Comparison of ENCODE assay signal across 10 cellular contexts in genomic region chr6:125918230-125918629, GRCh38. TPM values are rescaled to one million over a fixed set of nuclear protein-coding genes. Genes with fewer than 3 reads are reported as not detected.
A peak's percentile ranks its signal among the peaks of the same experiment; 100 is the strongest.
DNase-seq lines count a peak whose midpoint lies in the region; ATAC-seq and TF ChIP-seq lines count a peak whose summit lies in the region.
"Had no signal": no experiment of that assay in that cellular context is flagged by ENCODE, and none has a peak within 500 bp of the region (broad histone marks: within the 10 kb centered on the region; RNA-seq: fewer than 3 reads in every experiment).

No MANE protein-coding gene starts in this region.

- DNase-seq in NB4 (ENCODE audit: low read depth), result no peak
- no peak for DNase-seq in natural killer cell treated with Interleukin-12 subunit alpha and Interleukin-12 subunit beta and Interleukin-15 and Interleukin-18, amount 100 ng/mL, for 72 hours (ENCODE audit: low spot score)
- DNase-seq in stimulated activated CD4-positive, alpha-beta T cell treated with anti-CD3 and anti-CD28 coated beads, Interleukin-2, amount 100 ng/mL, for 48 hours, result no peak
- no peak for DNase-seq in MV-4-11 (lab: John Stamatoyannopoulos, UW)
- DNase-seq in T1000 (lab: John Stamatoyannopoulos, UW), result no peak
- DNase-seq: DND-41 had no signal

- H3K27ac ChIP-seq in ACC112 (ENCODE audit: low read depth, low read length), result peak overlapping the region; percentile 98

- no peak for TF ChIP-seq POLR2A in NB4 (IDR thresholded peaks at IDR 0.05; ENCODE audit: extremely low read depth, insufficient read length)

- no peak overlapping the region for H3K4me3 Mint-ChIP-seq in dendritic cell treated with granulocyte-macrophage colony-stimulating factor and Interleukin-4, amounts not matched to agents 40 ng/mL and 50 ng/mL, for 4 days
- H3K4me3 Mint-ChIP-seq in natural killer cell treated with Interleukin-12 subunit alpha and Interleukin-12 subunit beta and Interleukin-15 and Interleukin-18, amount 100 ng/mL, for 72 hours, result peak overlapping the region; percentile 74
- H3K4me3 Mint-ChIP-seq: neural crest cell had no signal

- peaks cover 30% of the 10 kb centered on the region for H3K79me2 ChIP-seq in ACC112 (ENCODE audit: control insufficient read depth, insufficient read depth, low read length, unreplicated experiment)

- TF ChIP-seq CTCF in NB4 (IDR thresholded peaks at IDR 0.05; ENCODE audit: low read depth, low read length), result no peak

- peak overlapping the region; percentile 72 for H3K27ac Mint-ChIP-seq in dendritic cell treated with granulocyte-macrophage colony-stimulating factor and Interleukin-4, amounts not matched to agents 40 ng/mL and 50 ng/mL, for 4 days
- H3K27ac Mint-ChIP-seq in natural killer cell treated with Interleukin-12 subunit alpha and Interleukin-12 subunit beta and Interleukin-15 and Interleukin-18, amount 100 ng/mL, for 72 hours, result peak overlapping the region; percentile 82 to 89

- H2AFZ ChIP-seq in ACC112 (ENCODE audit: low read length, unreplicated experiment), result peak overlapping the region; percentile 66

- intact Hi-C loops in dendritic cell treated with granulocyte-macrophage colony-stimulating factor and Interleukin-4, amounts not matched to agents 40 ng/mL and 50 ng/mL, for 4 days (cut with micrococcal nuclease), result no loop called here

- no peaks in the 10 kb centered on the region for H3K27me3 Mint-ChIP-seq in dendritic cell treated with granulocyte-macrophage colony-stimulating factor and Interleukin-4, amounts not matched to agents 40 ng/mL and 50 ng/mL, for 4 days
- H3K27me3 Mint-ChIP-seq in natural killer cell treated with Interleukin-12 subunit alpha and Interleukin-12 subunit beta and Interleukin-15 and Interleukin-18, amount 100 ng/mL, for 72 hours, result no peaks in the 10 kb centered on the region

- H3K4me1 Mint-ChIP-seq in dendritic cell treated with granulocyte-macrophage colony-stimulating factor and Interleukin-4, amounts not matched to agents 40 ng/mL and 50 ng/mL, for 4 days (ENCODE audit: low read depth), result peaks cover 21% of the 10 kb centered on the region
- H3K4me1 Mint-ChIP-seq in natural killer cell treated with Interleukin-12 subunit alpha and Interleukin-12 subunit beta and Interleukin-15 and Interleukin-18, amount 100 ng/mL, for 72 hours (ENCODE audit: low read depth in 2 of 2), result peaks cover 28 to 31% of the 10 kb centered on the region in 2 donors

- ATAC-seq in natural killer cell treated with Interleukin-12 subunit alpha and Interleukin-12 subunit beta and Interleukin-15 and Interleukin-18, amount 100 ng/mL, for 72 hours, result no peak
- no peak for ATAC-seq in GM18858 (IDR thresholded peaks at IDR 0.05; ENCODE audit: unreplicated experiment)

- H3K9me3 Mint-ChIP-seq in dendritic cell treated with granulocyte-macrophage colony-stimulating factor and Interleukin-4, amounts not matched to agents 40 ng/mL and 50 ng/mL, for 4 days, result no peaks in the 10 kb centered on the region
- H3K9me3 Mint-ChIP-seq in natural killer cell treated with Interleukin-12 subunit alpha and Interleukin-12 subunit beta and Interleukin-15 and Interleukin-18, amount 100 ng/mL, for 72 hours, result no peaks in the 10 kb centered on the region
- H3K9me3 Mint-ChIP-seq: neural crest cell had no signal

- peaks cover 28% of the 10 kb centered on the region for H3K36me3 ChIP-seq in ACC112 (ENCODE audit: insufficient read depth, low read length)

- H3K4me3 ChIP-seq in ACC112 (ENCODE audit: low read depth, low read length) (peak overlapping the region; percentile 91), NB4 (ENCODE audit: low read depth, low read length) (peak overlapping the region; percentile 76)

- H3K4me1 ChIP-seq in ACC112 (ENCODE audit: control insufficient read depth, insufficient read depth, low read length, unreplicated experiment), result peaks cover 36% of the 10 kb centered on the region

- peaks cover 65% of the 10 kb centered on the region for H3K36me3 Mint-ChIP-seq in dendritic cell treated with granulocyte-macrophage colony-stimulating factor and Interleukin-4, amounts not matched to agents 40 ng/mL and 50 ng/mL, for 4 days (ENCODE audit: low read depth)
- H3K36me3 Mint-ChIP-seq in natural killer cell treated with Interleukin-12 subunit alpha and Interleukin-12 subunit beta and Interleukin-15 and Interleukin-18, amount 100 ng/mL, for 72 hours, result peaks cover 42% of the 10 kb centered on the region

- H3K27me3 ChIP-seq in ACC112 (ENCODE audit: insufficient read depth, low read length), result no peaks in the 10 kb centered on the region

RNA-seq across cellular contexts. Expression of gene HINT3, which starts 38.3 kb away (rescaled TPM):
- 10 to 100 TPM in 1 of 2 donors, 1 to 10 TPM in 1; 8.1 to 12.4 TPM for total RNA-seq in natural killer cell treated with Interleukin-12 subunit alpha and Interleukin-12 subunit beta and Interleukin-15 and Interleukin-18, amount 100 ng/mL, for 72 hours
